12 cellular contexts compared by ENCODE assay signal in genomic region chr17:21037117-21037803, GRCh38. TPM values are rescaled to one million over a fixed set of nuclear protein-coding genes. Genes with fewer than 3 reads are reported as not detected.
A peak's percentile ranks its signal among the peaks of the same experiment; 100 is the strongest.
DNase-seq lines count a peak whose midpoint lies in the region; ATAC-seq and TF ChIP-seq lines count a peak whose summit lies in the region.
"Had no signal": no experiment of that assay in that cellular context is flagged by ENCODE, and none has a peak within 500 bp of the region (broad histone marks: within the 10 kb centered on the region; RNA-seq: fewer than 3 reads in every experiment).

No MANE protein-coding gene starts in this region.

- POLR2A ChIA-PET in CD4-positive, alpha-beta memory T cell (lab: Charles Lee; ENCODE audit: partially characterized antibody), result no interaction called here

- H3K36me3 Mint-ChIP-seq in CD4-positive, alpha-beta memory T cell, result peaks cover 9 to 35% of the 10 kb centered on the region in 2 donors
- peaks cover 19% of the 10 kb centered on the region for H3K36me3 Mint-ChIP-seq in central memory CD8-positive, alpha-beta T cell (ENCODE audit: insufficient read depth)

- DNase-seq in CD4-positive, alpha-beta memory T cell, result no peak
- no peak for DNase-seq in central memory CD8-positive, alpha-beta T cell (ENCODE audit: low spot score in 2 of 2)
- DNase-seq in osteoblast (ENCODE audit: insufficient read length, low spot score, missing footprints) (no peak), COR-L47 (lab: John Stamatoyannopoulos, UW) (no peak), C1 segment of cervical spinal cord (lab: John Stamatoyannopoulos, UW) (no peak), upper lobe of right lung (no peak)
- DNase-seq: DMS 273 treated with DMSO at 0.1 percent for 48 hours, NCI-H1436, T-helper 1 cell, transverse colon had no signal

- no peak overlapping the region for H3K4me3 ChIP-seq in CD4-positive, alpha-beta memory T cell (ENCODE audit: low read length in 2 of 2)
- no peak overlapping the region for H3K4me3 ChIP-seq in KMS-11 (IDR thresholded peaks at IDR 0.05; ENCODE audit: insufficient read depth, low read depth, low read length)
- H3K4me3 ChIP-seq in osteoblast (ENCODE audit: insufficient read depth, low read length), result peak overlapping the region; percentile 2
- H3K4me3 ChIP-seq in upper lobe of right lung, result no peak overlapping the region
- H3K4me3 ChIP-seq: transverse colon had no signal

- peaks cover 75% of the 10 kb centered on the region for H3K4me1 ChIP-seq in CD4-positive, alpha-beta memory T cell (ENCODE audit: insufficient read depth, low read length)
- peaks cover 78% of the 10 kb centered on the region for H3K4me1 ChIP-seq in KMS-11 (ENCODE audit: low read depth, poor library complexity, severe bottlenecking)
- peaks cover 76% of the 10 kb centered on the region for H3K4me1 ChIP-seq in osteoblast (ENCODE audit: insufficient read depth, low read length)
- peaks cover 68% of the 10 kb centered on the region for H3K4me1 ChIP-seq in upper lobe of right lung

- peak overlapping the region in 5 of 7 donors; percentile 19 to 85 (median 71) for H3K27ac Mint-ChIP-seq in CD4-positive, alpha-beta memory T cell
- no peak overlapping the region for H3K27ac Mint-ChIP-seq in central memory CD8-positive, alpha-beta T cell (ENCODE audit: low read depth)

- H2AFZ ChIP-seq in KMS-11 (ENCODE audit: low read depth) (no peak overlapping the region), osteoblast (ENCODE audit: low read length) (no peak overlapping the region)

- H3K27me3 Mint-ChIP-seq in CD4-positive, alpha-beta memory T cell, result no peaks in the 10 kb centered on the region
- no peaks in the 10 kb centered on the region for H3K27me3 Mint-ChIP-seq in central memory CD8-positive, alpha-beta T cell

- H3K27me3 ChIP-seq in CD4-positive, alpha-beta memory T cell (ENCODE audit: insufficient read depth, low read length), result no peaks in the 10 kb centered on the region
- H3K27me3 ChIP-seq in KMS-11 (ENCODE audit: insufficient read depth, low read depth) (no peaks in the 10 kb centered on the region), osteoblast (ENCODE audit: insufficient read depth, low read length) (no peaks in the 10 kb centered on the region), upper lobe of right lung (no peaks in the 10 kb centered on the region)
- H3K27me3 ChIP-seq: transverse colon had no signal

- TF ChIP-seq CTCF in KMS-11 (conservative IDR thresholded peaks at IDR 0.05; ENCODE audit: low read depth, low read length), result no peak
- no peak for TF ChIP-seq CTCF in osteoblast (IDR thresholded peaks at IDR 0.05; ENCODE audit: extremely low read depth, low read depth, low read length)
- TF ChIP-seq CTCF in upper lobe of right lung (IDR thresholded peaks at IDR 0.05), result no peak

- H3K4me3 Mint-ChIP-seq in CD4-positive, alpha-beta memory T cell, result peak overlapping the region in 5 of 8 donors; percentile 18 to 90 (median 22)
- peak overlapping the region; percentile 36 for H3K4me3 Mint-ChIP-seq in central memory CD8-positive, alpha-beta T cell

- H3K9me3 Mint-ChIP-seq in CD4-positive, alpha-beta memory T cell, result no peaks in the 10 kb centered on the region
- H3K9me3 Mint-ChIP-seq in central memory CD8-positive, alpha-beta T cell, result no peaks in the 10 kb centered on the region

- no peak overlapping the region for H3K27ac ChIP-seq in CD4-positive, alpha-beta memory T cell (ENCODE audit: low read depth, low read length)
- H3K27ac ChIP-seq in KMS-11 (no peak overlapping the region), osteoblast (ENCODE audit: low read depth, low read length) (peak overlapping the region; percentile 43), upper lobe of right lung (no peak overlapping the region)

- CTCF ChIA-PET in CD4-positive, alpha-beta memory T cell (lab: Charles Lee; ENCODE audit: partially characterized antibody), result interaction anchor here (0.6 to 1.5 kb wide), 4 partner anchors 13 to 476 kb away, joined by 3 to 4 read pairs (median 4); no protein-coding TSS in a partner anchor

- H4K20me1 ChIP-seq in KMS-11 (ENCODE audit: insufficient read depth) (peaks cover 18% of the 10 kb centered on the region; the same call in 1 of the 2 replicates), osteoblast (ENCODE audit: insufficient read depth, low read length) (peaks cover 89% of the 10 kb centered on the region)

- no peak overlapping the region for H3K9ac ChIP-seq in KMS-11

- H3K79me2 ChIP-seq in KMS-11 (ENCODE audit: insufficient read depth, low read depth) (peaks cover 99% of the 10 kb centered on the region), osteoblast (ENCODE audit: insufficient read depth, low read length) (peaks cover 99% of the 10 kb centered on the region)

- H3K9me3 ChIP-seq in CD4-positive, alpha-beta memory T cell (ENCODE audit: control insufficient read depth in 1 of 2, low read length in 2 of 2), result no peaks in the 10 kb centered on the region
- H3K9me3 ChIP-seq in osteoblast (ENCODE audit: low read depth, low read length) (no peaks in the 10 kb centered on the region), upper lobe of right lung (no peaks in the 10 kb centered on the region)
- H3K9me3 ChIP-seq: transverse colon had no signal

- 0 out of 2 replicates have a peak overlapping the region, but pooled peaks have one; percentile 13 for H3K4me2 ChIP-seq in KMS-11
- H3K4me2 ChIP-seq in osteoblast (ENCODE audit: insufficient read depth, low read length), result peak overlapping the region; percentile 51

- ATAC-seq in central memory CD8-positive, alpha-beta T cell (replicated peaks; ENCODE audit: extremely low read depth, poor library complexity, severe bottlenecking), result no peak
- ATAC-seq in HG03432 (IDR thresholded peaks at IDR 0.05; ENCODE audit: unreplicated experiment), result no peak
- ATAC-seq in upper lobe of right lung, result no peak

- H3K36me3 ChIP-seq in CD4-positive, alpha-beta memory T cell (ENCODE audit: insufficient read depth, low read length), result no peaks in the 10 kb centered on the region
- no peaks in the 10 kb centered on the region for H3K36me3 ChIP-seq in KMS-11 (ENCODE audit: insufficient read depth)
- H3K36me3 ChIP-seq in osteoblast (ENCODE audit: insufficient read depth, low read length), result peaks cover 9% of the 10 kb centered on the region
- peaks cover 6% of the 10 kb centered on the region for H3K36me3 ChIP-seq in upper lobe of right lung
- H3K36me3 ChIP-seq: transverse colon had no signal

- peaks cover 52 to 96% (median 70%) of the 10 kb centered on the region in 4 donors for H3K4me1 Mint-ChIP-seq in CD4-positive, alpha-beta memory T cell
- peaks cover 71% of the 10 kb centered on the region for H3K4me1 Mint-ChIP-seq in central memory CD8-positive, alpha-beta T cell

- intact Hi-C loops in CD4-positive, alpha-beta memory T cell (cut with micrococcal nuclease), result no loop called here
- intact Hi-C loops in upper lobe of right lung (cut with DNase I), result no loop called here

RNA-seq across cellular contexts. Expression of gene USP22, which starts 5.6 kb away (rescaled TPM):
- 100 to 1,000 TPM; 135 to 140 TPM for total RNA-seq in CD4-positive, alpha-beta memory T cell
- polyA plus RNA-seq in CD4-positive, alpha-beta memory T cell, result 10 to 100 TPM; 14.4 to 37.7 TPM
- 271 and 293 TPM in 2 replicates for total RNA-seq in osteoblast
- 160 TPM for total RNA-seq in upper lobe of right lung
